ENCODE assay signal across 21 cellular contexts in genomic region chr2:119746836-119747235, GRCh38. TPM values are rescaled to one million over a fixed set of nuclear protein-coding genes. Genes with fewer than 3 reads are reported as not detected.
DNase-seq lines count a peak whose midpoint lies in the region; FAIRE-seq and TF ChIP-seq lines count a peak whose summit lies in the region.
"Had no signal": no experiment of that assay in that cellular context is flagged by ENCODE, and none has a peak within 500 bp of the region (broad histone marks: within the 10 kb centered on the region; RNA-seq: fewer than 3 reads in every experiment).

No MANE protein-coding gene starts in this region.

- H2AFZ ChIP-seq in GM23248, result no peak overlapping the region
- no peak overlapping the region for H2AFZ ChIP-seq in SK-N-SH (ENCODE audit: low read depth)

- CTCF ChIA-PET in SK-N-SH (lab: Yijun Ruan, JAX), result interaction anchor here (0.6 to 2.0 kb wide), 4 partner anchors 44 to 1471 kb away, joined by 3 to 10 read pairs (median 4); no protein-coding TSS in a partner anchor

- H3F3A ChIP-seq in GM23248 (ENCODE audit: insufficient read depth) (0 out of 2 replicates have a peak, but pooled peaks cover 12% of the 10 kb centered on the region), SK-N-SH (replicated peaks; ENCODE audit: insufficient read depth) (peaks cover 13% of the 10 kb centered on the region)

- no peaks in the 10 kb centered on the region for H3K27me3 ChIP-seq in GM23248 (replicated peaks; ENCODE audit: insufficient read depth)
- H3K27me3 ChIP-seq in SK-N-SH (ENCODE audit: insufficient read depth), result no peaks in the 10 kb centered on the region
- H3K27me3 ChIP-seq: esophagus squamous epithelium, left lung had no signal

- DNase-seq in GM23248 (peak; percentile 79), SK-N-SH (no peak), fibroblast of pulmonary artery (ENCODE audit: low read depth) (peak; percentile 28), urothelium cell line (ENCODE audit: low spot score) (peak; percentile 64), HTR-8/SVneo (ENCODE audit: insufficient read length, low spot score) (no peak), GDM1 (lab: John Stamatoyannopoulos, UW) (no peak), hepatic stellate cell (ENCODE audit: low spot score) (no peak)
- DNase-seq: activated T-cell treated with anti-CD3 and anti-CD28 coated beads, Interleukin-2, amount 50 U/mL, for 72 hours; COR-L47; effector CD8-positive, alpha-beta T cell; esophagus squamous epithelium; left lung; midbrain; MV-4-11; NCI-H1694; NCI-H82; OCI-M1; stimulated activated CD4-positive, alpha-beta T cell treated with anti-CD3 and anti-CD28 coated beads, Interleukin-2, amount 100 ng/mL, for 24 hours; stimulated activated naive CD4-positive, alpha-beta T cell treated with Interleukin-2 at 50 U/mL for 16 hours had no signal

- H3K4me1 ChIP-seq in GM23248 (ENCODE audit: insufficient read depth) (peaks cover 32% of the 10 kb centered on the region), SK-N-SH (ENCODE audit: control insufficient read depth in 1 of 2, insufficient read depth in 2 of 2, low read depth in 1 of 2, low read length in 1 of 2) (peaks cover 4 to 27% of the 10 kb centered on the region in 2 experiments)
- H3K4me1 ChIP-seq: left lung, prostate gland had no signal

- H3K9me2 ChIP-seq in GM23248 (ENCODE audit: insufficient read depth), result no peaks in the 10 kb centered on the region
- no peaks in the 10 kb centered on the region for H3K9me2 ChIP-seq in SK-N-SH

- TF ChIP-seq CTCF in SK-N-SH (IDR thresholded peaks at IDR 0.05) (no peak), fibroblast of pulmonary artery (IDR thresholded peaks at IDR 0.05; ENCODE audit: low read length, missing control alignments) (no peak)

- H3K79me2 ChIP-seq in GM23248 (ENCODE audit: insufficient read depth) (no peaks in the 10 kb centered on the region), SK-N-SH (ENCODE audit: insufficient read depth) (no peaks in the 10 kb centered on the region)

- TF ChIP-seq EP300 in SK-N-SH (IDR thresholded peaks at IDR 0.05; ENCODE audit: borderline replicate concordance in 1 of 2, low read depth in 1 of 2, low read length in 1 of 2), result peak in 1 of 2 experiments; percentile 25; a peak in 1 of 4 replicates

- no peak for FAIRE-seq in urothelium cell line (lab: Jason Lieb, UNC)
- FAIRE-seq in HTR-8/SVneo (lab: Jason Lieb, UNC), result no peak

- 16 to 17% methylated on average over 7 of the region's 7 CpGs for WGBS in GM23248 (ENCODE audit: low coverage in 1 of 2, low lambda C conversion rate in 2 of 2, missing lambda C conversion rate in 2 of 2), 2 experiments
- WGBS in SK-N-SH (ENCODE audit: low lambda C conversion rate), result 38% methylated on average over 7 of the region's 7 CpGs

- H3K4me2 ChIP-seq in GM23248 (ENCODE audit: unreplicated experiment) (no peak overlapping the region), SK-N-SH (peak overlapping the region; percentile 20)

- no peaks in the 10 kb centered on the region for H3K9me3 ChIP-seq in GM23248 (ENCODE audit: low read depth)
- H3K9me3 ChIP-seq in SK-N-SH, result no peaks in the 10 kb centered on the region
- H3K9me3 ChIP-seq: esophagus squamous epithelium, left lung, prostate gland had no signal

- no peak overlapping the region for H3K27ac ChIP-seq in GM23248
- H3K27ac ChIP-seq in SK-N-SH (ENCODE audit: low read depth in 2 of 2, low read length in 1 of 2), result peak overlapping the region in 1 of 2 experiments; percentile 10; a peak in 1 of 4 replicates
- H3K27ac ChIP-seq: esophagus squamous epithelium, left lung, prostate gland, skin epidermis had no signal

- H3K9ac ChIP-seq in GM23248, result no peak overlapping the region
- H3K9ac ChIP-seq in SK-N-SH, result no peak overlapping the region

- TF ChIP-seq RAD21 in SK-N-SH (IDR thresholded peaks at IDR 0.05; ENCODE audit: low read length), result no peak

- no peaks in the 10 kb centered on the region for H3K36me3 ChIP-seq in GM23248 (ENCODE audit: low read depth)
- no peaks in the 10 kb centered on the region for H3K36me3 ChIP-seq in SK-N-SH (replicated peaks in 1 of 2; ENCODE audit: control insufficient read depth in 1 of 2, insufficient read depth in 2 of 2, low read length in 1 of 2)
- H3K36me3 ChIP-seq: esophagus squamous epithelium, left lung, prostate gland had no signal

- no peaks in the 10 kb centered on the region for H4K20me1 ChIP-seq in GM23248 (ENCODE audit: insufficient read depth)
- H4K20me1 ChIP-seq in SK-N-SH (ENCODE audit: insufficient read depth), result no peaks in the 10 kb centered on the region

- POLR2A ChIA-PET in SK-N-SH (lab: Yijun Ruan, JAX), result no interaction called here

- in situ Hi-C loops in GM23248 (cut with MboI), result no loop called here

- H3K4me3 ChIP-seq in GM23248 (no peak overlapping the region), SK-N-SH (ENCODE audit: low read depth in 2 of 2, low read length in 1 of 2) (no peak overlapping the region), fibroblast of pulmonary artery (replicated peaks; ENCODE audit: low read depth, low read length) (no peak overlapping the region)
- H3K4me3 ChIP-seq: esophagus squamous epithelium, left lung, prostate gland, skin epidermis had no signal

TF ChIP-seq in SK-N-SH, 30 proteins besides CTCF, POLR2A, EP300 and RAD21:
- TF ChIP-seq PBX3 (IDR thresholded peaks at IDR 0.05) (peak; percentile 46; the same call in 1 of the 2 replicates), USF1 (IDR thresholded peaks at IDR 0.05; ENCODE audit: borderline replicate concordance, low read depth) (no peak), NFIC (IDR thresholded peaks at IDR 0.05; ENCODE audit: borderline replicate concordance) (peak; percentile 75), FOSL2 (IDR thresholded peaks at IDR 0.05; ENCODE audit: borderline replicate concordance, low read depth) (peak; percentile 64; the same call in 1 of the 2 replicates), SMC3 (IDR thresholded peaks at IDR 0.05; ENCODE audit: low read depth, low read length) (no peak), JUND (IDR thresholded peaks at IDR 0.05) (peak; percentile 45; the same call in 1 of the 2 replicates), TCF12 (IDR thresholded peaks at IDR 0.05) (0 out of 2 replicates have a peak, but pooled peaks have one; percentile 43)

RNA-seq across cellular contexts. Expression of gene PTPN4, which starts 12.9 kb away (rescaled TPM):
- 24.3 and 29.7 TPM in 2 replicates for total RNA-seq in GM23248 (2014; rRNA removed; shearing (Covaris generic))
- polyA plus RNA-seq in GM23248 (2016; fragmentation: Nextera tagmentation; extraction: Ambion mirVana) (19.8 and 21.5 TPM in 2 replicates), SK-N-SH (2012; rRNA removed) (6.2 and 8.4 TPM in 2 replicates)
- polyA plus RNA-seq in SK-N-SH (2012; cell fraction: cytosol; rRNA removed), result 5.9 and 8.2 TPM in 2 replicates
- polyA plus RNA-seq in SK-N-SH (2012; cell fraction: nucleus; rRNA removed), result 11.8 and 21.2 TPM in 2 replicates

Comparison
In these comparisons a context has a peak if more than half of its experiments do, and no peak if none do; other contexts are left out.
1. DNase-seq: peak in GM23248 (single experiment), fibroblast of pulmonary artery (single experiment) and urothelium cell line (single experiment); none in SK-N-SH (single experiment), HTR-8/SVneo (single experiment), GDM1 (single experiment) and hepatic stellate cell (single experiment).